In the genomic region with DNA sequence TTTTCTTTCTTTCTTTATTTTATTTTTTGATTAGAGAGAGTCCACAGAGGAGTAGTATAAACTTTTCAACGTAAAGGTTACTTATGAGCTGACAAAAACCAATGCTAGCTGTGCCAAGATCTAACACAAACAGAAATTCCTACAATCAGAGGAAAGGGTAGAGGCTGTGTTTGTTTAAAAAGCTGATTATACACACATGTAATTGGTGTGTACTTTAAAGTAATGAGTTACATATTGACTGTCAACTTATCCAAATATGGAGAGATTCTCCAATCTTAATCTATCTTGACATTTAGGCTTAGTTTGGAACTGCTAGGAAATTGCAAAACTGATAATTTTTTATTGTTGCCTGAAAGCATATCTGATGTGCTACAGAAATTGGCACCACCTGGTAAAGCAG, we compare ENCODE assay signal across 18 cellular contexts.
A peak's percentile ranks its signal among the peaks of the same experiment; 100 is the strongest.
DNase-seq lines count a peak whose midpoint lies in the region; ATAC-seq and TF ChIP-seq lines count a peak whose summit lies in the region.
"Had no signal": no experiment of that assay in that cellular context is flagged by ENCODE, and none has a peak within 500 bp of the region (broad histone marks: within the 10 kb centered on the region; RNA-seq: fewer than 3 reads in every experiment).

No MANE protein-coding gene starts in this region.

- H2BK120ac ChIP-seq in mesendoderm (ENCODE audit: low read depth, low read length), result no peak overlapping the region

- peak overlapping the region; percentile 88 for H3K27ac ChIP-seq in A673 (ENCODE audit: low read depth, low read length, poor library complexity, severe bottlenecking)
- no peak overlapping the region for H3K27ac ChIP-seq in mesendoderm (ENCODE audit: low read depth, low read length)
- H3K27ac ChIP-seq: C4-2B had no signal

- H3K4me2 ChIP-seq in mesendoderm (ENCODE audit: low read length), result no peak overlapping the region

- peaks cover 32% of the 10 kb centered on the region for H3K9me3 Mint-ChIP-seq in WTC11

- no TSS peak for BruUV-seq in A673 (replicated peaks; lab: Mats Ljungman, UMichigan)

- H3K56ac ChIP-seq in mesendoderm (ENCODE audit: low read length), result no peak overlapping the region

- H3K27me3 Mint-ChIP-seq in WTC11 (ENCODE audit: low read depth), result peaks cover 4% of the 10 kb centered on the region

- peaks cover 17% of the 10 kb centered on the region for H3K4me1 Mint-ChIP-seq in WTC11

- ATAC-seq in WTC11 (no peak), mucosa of descending colon (peak; percentile 66)
- ATAC-seq: HCT116 had no signal

- H3K4me1 ChIP-seq in A673 (ENCODE audit: insufficient read depth, low read length, poor library complexity, severe bottlenecking), result peaks cover 15% of the 10 kb centered on the region
- H3K4me1 ChIP-seq in mucosa of descending colon (ENCODE audit: low read depth), result peaks cover 7% of the 10 kb centered on the region
- H3K4me1 ChIP-seq in mesendoderm (ENCODE audit: control insufficient read depth, low read depth, low read length), result no peaks in the 10 kb centered on the region
- H3K4me1 ChIP-seq: Caco-2 had no signal

- H3K36me3 ChIP-seq in A673 (ENCODE audit: insufficient read depth, low read length, poor library complexity, severe bottlenecking), result no peaks in the 10 kb centered on the region
- H3K36me3 ChIP-seq in mucosa of descending colon (ENCODE audit: low read depth), result no peaks in the 10 kb centered on the region
- H3K36me3 ChIP-seq in mesendoderm (ENCODE audit: control insufficient read depth, insufficient read depth, low read length), result no peaks in the 10 kb centered on the region

- no peak overlapping the region for H3K4ac ChIP-seq in mesendoderm (ENCODE audit: low read depth, low read length)

- no peak overlapping the region for H3K23ac ChIP-seq in mesendoderm (ENCODE audit: low read length)

- H2BK5ac ChIP-seq in mesendoderm (ENCODE audit: low read length), result no peak overlapping the region

- no peak overlapping the region for H2AK5ac ChIP-seq in mesendoderm (ENCODE audit: low read length)

- no peak overlapping the region for H3K9ac ChIP-seq in mesendoderm (ENCODE audit: low read length)

- H3K9me3 ChIP-seq in A673 (ENCODE audit: low read depth, low read length, poor library complexity, severe bottlenecking), result peaks cover 9% of the 10 kb centered on the region
- H3K9me3 ChIP-seq in mucosa of descending colon, result peaks cover 7% of the 10 kb centered on the region
- H3K9me3 ChIP-seq: Caco-2 had no signal

- H3K79me1 ChIP-seq in mesendoderm (ENCODE audit: low read length), result no peaks in the 10 kb centered on the region

- H3K27ac Mint-ChIP-seq in WTC11, result no peak overlapping the region
- H3K27ac Mint-ChIP-seq: CD4-positive, alpha-beta T cell; HFFc6 had no signal

- no peak overlapping the region for H4K5ac ChIP-seq in mesendoderm (ENCODE audit: low read length)

- POLR2A ChIA-PET in A673 (lab: Charles Lee; ENCODE audit: low non-redundant PET), result no interaction called here
- POLR2A ChIA-PET in WTC11 (lab: Charles Lee), result no interaction called here

- in situ Hi-C loops in GM13976 (cut with MboI; ENCODE audit: low sequenced_read_pairs, unreplicated experiment), result no loop called here

- intact Hi-C loops in A673 (cut with micrococcal nuclease; ENCODE audit: unreplicated experiment) (no loop called here), mucosa of descending colon (cut with DNase I, micrococcal nuclease) (no loop called here)

- no peaks in the 10 kb centered on the region for H3K79me2 ChIP-seq in mesendoderm (ENCODE audit: control insufficient read depth, insufficient read depth, low read length)

- H3K4me3 ChIP-seq in A673 (ENCODE audit: low read depth, low read length, poor library complexity, severe bottlenecking) (no peak overlapping the region), LNCaP clone FGC (ENCODE audit: low read depth, low read length) (no peak overlapping the region), mucosa of descending colon (no peak overlapping the region), mesendoderm (ENCODE audit: low read length) (no peak overlapping the region)

- peaks cover 11% of the 10 kb centered on the region for H3K36me3 Mint-ChIP-seq in WTC11

- TF ChIP-seq CTCF in A673 (conservative IDR thresholded peaks at IDR 0.05; ENCODE audit: low read depth, low read length), result no peak
- TF ChIP-seq CTCF in LNCaP clone FGC (IDR thresholded peaks at IDR 0.05; ENCODE audit: control insufficient read depth, extremely low read depth, insufficient read depth), result no peak
- TF ChIP-seq CTCF in WTC11 (IDR thresholded peaks at IDR 0.05), result no peak
- TF ChIP-seq CTCF in mucosa of descending colon (IDR thresholded peaks at IDR 0.05), result no peak
- no peak for TF ChIP-seq CTCF in GM13976 (IDR thresholded peaks at IDR 0.05; ENCODE audit: borderline replicate concordance, control extremely low read depth, extremely low read depth, insufficient read depth, missing control alignments)

- no peak overlapping the region for H2BK15ac ChIP-seq in mesendoderm (replicated peaks; ENCODE audit: low read depth)

- DNase-seq in A673 (ENCODE audit: low spot score) (no peak), LNCaP clone FGC (ENCODE audit: low read depth) (peak; percentile 57), WTC11 (ENCODE audit: low spot score) (no peak), mucosa of descending colon (no peak), GM13976 (ENCODE audit: low spot score) (no peak), mesendoderm (no peak), NCI-H2227 treated with DMSO at 0.1 percent for 48 hours (lab: John Stamatoyannopoulos, UW) (no peak)
- DNase-seq: AML-193; Caco-2; CD4-positive, alpha-beta T cell; DMS153; DMS79; GDM1; GOT3; H7; HFFc6 had no signal

- H3K4me3 Mint-ChIP-seq in WTC11, result no peak overlapping the region
- H3K4me3 Mint-ChIP-seq: CD4-positive, alpha-beta T cell; HFFc6 had no signal

- no peak overlapping the region for H4K8ac ChIP-seq in mesendoderm (ENCODE audit: low read depth, low read length)

- WGBS in mesendoderm (ENCODE audit: extremely low coverage, insufficient coverage, low lambda C conversion rate), result no CpG with 5 or more reads among the region's 1 CpG

- CTCF ChIA-PET in A673 (lab: Charles Lee), result no interaction called here
- CTCF ChIA-PET in WTC11 (lab: Charles Lee), result no interaction called here

- H3K18ac ChIP-seq in mesendoderm (ENCODE audit: low read length), result no peak overlapping the region

- no peaks in the 10 kb centered on the region for H3K27me3 ChIP-seq in A673 (replicated peaks; ENCODE audit: insufficient read depth, low read depth, low read length, poor library complexity)
- H3K27me3 ChIP-seq in mesendoderm (ENCODE audit: insufficient read depth, low read length, poor library complexity), result no peaks in the 10 kb centered on the region

TF ChIP-seq in WTC11, 78 proteins besides CTCF, POLR2A, EP300 and RAD21:
- TF ChIP-seq IRF2 (CRISPR knock-in tag; IDR thresholded peaks at IDR 0.05; ENCODE audit: borderline replicate concordance, low read depth) (no peak), RORB (CRISPR knock-in tag; IDR thresholded peaks at IDR 0.05) (peak; percentile 88; the same call in 1 of the 2 replicates)
